ENCODE assay signal across 16 cellular contexts in the genomic region with DNA sequence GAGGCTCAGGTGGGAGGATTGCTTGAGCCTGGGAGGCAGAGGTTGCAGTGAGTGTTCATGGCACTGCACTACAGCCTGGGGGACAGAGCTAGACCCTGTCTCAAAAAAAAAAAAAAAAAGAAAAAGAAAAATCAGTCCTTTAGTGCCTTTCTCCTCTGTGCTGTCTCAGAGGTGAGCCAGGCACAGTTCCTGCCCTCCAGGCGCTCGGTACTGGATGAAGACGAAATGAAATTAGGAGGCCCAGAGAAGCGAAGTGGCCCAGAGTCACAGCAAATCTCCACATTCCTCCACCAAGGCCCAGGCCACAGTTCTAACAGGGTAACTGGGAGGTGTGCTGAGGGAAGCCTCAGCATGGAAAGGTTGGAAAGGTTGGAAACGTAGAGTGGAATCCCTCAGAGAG.
"Had no signal": no experiment of that assay in that cellular context is flagged by ENCODE, and none has a peak within 500 bp of the region (broad histone marks: within the 10 kb centered on the region; RNA-seq: fewer than 3 reads in every experiment).

No MANE protein-coding gene starts in this region.

- H3K36me3 ChIP-seq: cardiac muscle cell, esophagus squamous epithelium, gastrocnemius medialis, prostate gland, transverse colon had no signal

- H3K9me3 ChIP-seq: esophagus squamous epithelium, gastrocnemius medialis, prostate gland, transverse colon had no signal

- H3K27ac Mint-ChIP-seq: activated naive CD8-positive, alpha-beta T cell treated with anti-CD3 and anti-CD28 coated beads for 36 hours; activated T-cell treated with anti-CD3 and anti-CD28 coated beads, Interleukin-2, amount 50 U/mL, for 24 hours; activated T-helper 17 cell treated with anti-CD3 and anti-CD28 coated beads, Interleukin-2, amount 50 U/mL, for 72 hours; effector memory CD8-positive, alpha-beta T cell; memory B cell had no signal

- H3K27me3 ChIP-seq: cardiac muscle cell, gastrocnemius medialis, transverse colon had no signal

- ATAC-seq: activated T-helper 17 cell treated with anti-CD3 and anti-CD28 coated beads, Interleukin-2, amount 50 U/mL, for 72 hours; effector memory CD8-positive, alpha-beta T cell; gastrocnemius medialis; left cardiac atrium had no signal

- H3K4me3 Mint-ChIP-seq: activated naive CD8-positive, alpha-beta T cell treated with anti-CD3 and anti-CD28 coated beads for 36 hours; activated T-cell treated with anti-CD3 and anti-CD28 coated beads, Interleukin-2, amount 50 U/mL, for 24 hours; activated T-helper 17 cell treated with anti-CD3 and anti-CD28 coated beads, Interleukin-2, amount 50 U/mL, for 72 hours; effector memory CD8-positive, alpha-beta T cell; memory B cell had no signal

- H3K36me3 Mint-ChIP-seq: activated naive CD8-positive, alpha-beta T cell treated with anti-CD3 and anti-CD28 coated beads for 36 hours had no signal

- H3K27me3 Mint-ChIP-seq: activated naive CD8-positive, alpha-beta T cell treated with anti-CD3 and anti-CD28 coated beads for 36 hours; activated T-cell treated with anti-CD3 and anti-CD28 coated beads, Interleukin-2, amount 50 U/mL, for 24 hours; activated T-helper 17 cell treated with anti-CD3 and anti-CD28 coated beads, Interleukin-2, amount 50 U/mL, for 72 hours; effector memory CD8-positive, alpha-beta T cell; memory B cell had no signal

- DNase-seq: activated CD4-positive, alpha-beta T cell treated with anti-CD3 and anti-CD28 coated beads for 1 hour; activated naive CD8-positive, alpha-beta T cell treated with anti-CD3 and anti-CD28 coated beads for 36 hours; activated T-cell treated with anti-CD3 and anti-CD28 coated beads, Interleukin-2, amount 50 U/mL, for 24 hours; effector memory CD8-positive, alpha-beta T cell; esophagus squamous epithelium; gastrocnemius medialis; hippocampal formation; left cardiac atrium; stimulated activated CD4-positive, alpha-beta T cell treated with anti-CD3 and anti-CD28 coated beads, Interleukin-4, amount 100 ng/mL, for 24 hours; stimulated activated naive CD4-positive, alpha-beta T cell treated with Interleukin-2 at 50 U/mL for 16 hours; T-helper 1 cell; transverse colon had no signal

- H3K9me3 Mint-ChIP-seq: activated naive CD8-positive, alpha-beta T cell treated with anti-CD3 and anti-CD28 coated beads for 36 hours; activated T-cell treated with anti-CD3 and anti-CD28 coated beads, Interleukin-2, amount 50 U/mL, for 24 hours; activated T-helper 17 cell treated with anti-CD3 and anti-CD28 coated beads, Interleukin-2, amount 50 U/mL, for 72 hours; effector memory CD8-positive, alpha-beta T cell; memory B cell had no signal

- H3K4me1 ChIP-seq: prostate gland had no signal

- H3K27ac ChIP-seq: cardiac muscle cell, esophagus squamous epithelium, gastrocnemius medialis, prostate gland, transverse colon had no signal

- H3K4me3 ChIP-seq: cardiac muscle cell, esophagus squamous epithelium, gastrocnemius medialis, prostate gland, transverse colon had no signal
